Comparison of ENCODE assay signal across 28 cellular contexts in genomic region chr1:14390816-14391215, GRCh38.
DNase-seq lines count a peak whose midpoint lies in the region; ATAC-seq and TF ChIP-seq lines count a peak whose summit lies in the region.
"Had no signal": no experiment of that assay in that cellular context is flagged by ENCODE, and none has a peak within 500 bp of the region (broad histone marks: within the 10 kb centered on the region; RNA-seq: fewer than 3 reads in every experiment).

No MANE protein-coding gene starts in this region.

- H3K4me2 ChIP-seq in osteoblast (ENCODE audit: insufficient read depth, low read length), result no peak overlapping the region
- H3K4me2 ChIP-seq: BLaER1 treated with 17β-estradiol and CSF1 and Interleukin-3, amounts not matched to agents 10 nM and 100 nM; KMS-11 had no signal

- H3K36me3 ChIP-seq in SJCRH30, result no peaks in the 10 kb centered on the region
- H3K36me3 ChIP-seq in osteoblast (ENCODE audit: insufficient read depth, low read length), result no peaks in the 10 kb centered on the region
- H3K36me3 ChIP-seq: ascending aorta; BLaER1 treated with 17β-estradiol and CSF1 and Interleukin-3, amounts not matched to agents 10 nM and 100 nM; colonic mucosa; pancreas; Peyer's patch; upper lobe of right lung had no signal

- H3K4me1 ChIP-seq in SJCRH30 (no peaks in the 10 kb centered on the region), osteoblast (ENCODE audit: insufficient read depth, low read length) (no peaks in the 10 kb centered on the region)
- H3K4me1 ChIP-seq: ascending aorta; BLaER1 treated with 17β-estradiol and CSF1 and Interleukin-3, amounts not matched to agents 10 nM and 100 nM; colonic mucosa; pancreas; Peyer's patch; upper lobe of right lung had no signal

- H3K79me2 ChIP-seq in osteoblast (ENCODE audit: insufficient read depth, low read length), result no peaks in the 10 kb centered on the region

- H3K27ac ChIP-seq in SJCRH30 (no peak overlapping the region), osteoblast (ENCODE audit: low read depth, low read length) (no peak overlapping the region)
- H3K27ac ChIP-seq: ascending aorta; BLaER1 treated with 17β-estradiol and CSF1 and Interleukin-3, amounts not matched to agents 10 nM and 100 nM; colonic mucosa; epithelial cell of prostate; HL-60; KMS-11; pancreas; Peyer's patch; upper lobe of right lung had no signal

- DNase-seq in COLO668 (lab: John Stamatoyannopoulos, UW; ENCODE audit: unreplicated experiment), result peak; percentile 18
- DNase-seq in DMS79 treated with DMSO at 0.1 percent for 48 hours (lab: John Stamatoyannopoulos, UW), result peak; percentile 93
- peak; percentile 18 for DNase-seq in NCI-H2107 (lab: John Stamatoyannopoulos, UW)
- peak; percentile 11 to 45 for DNase-seq in SJCRH30
- no peak for DNase-seq in osteoblast (ENCODE audit: insufficient read length, low spot score, missing footprints)
- no peak for DNase-seq in activated T-cell treated with anti-CD3 and anti-CD28 coated beads for 4 hours
- DNase-seq: activated CD4-positive, alpha-beta T cell treated with anti-CD3 and anti-CD28 coated beads, Interleukin-2, amount 50 U/mL, for 48 hours; activated T-cell treated with anti-CD3 and anti-CD28 coated beads, Interleukin-2, amount 50 U/mL, for 72 hours; colonic mucosa; effector memory CD4-positive, alpha-beta T cell; glutamatergic neuron; mesenchymal stem cell; NCI-H1694 treated with DMSO at 0.1 percent for 48 hours; pancreas; Peyer's patch; retina; SIG-M5; small intestine; upper lobe of right lung had no signal

- no peaks in the 10 kb centered on the region for H3K27me3 ChIP-seq in SJCRH30
- H3K27me3 ChIP-seq in osteoblast (ENCODE audit: insufficient read depth, low read length), result no peaks in the 10 kb centered on the region
- H3K27me3 ChIP-seq: ascending aorta; BLaER1 treated with 17β-estradiol and CSF1 and Interleukin-3, amounts not matched to agents 10 nM and 100 nM; colonic mucosa; Peyer's patch had no signal

- TF ChIP-seq CTCF in osteoblast (IDR thresholded peaks at IDR 0.05; ENCODE audit: extremely low read depth, low read depth, low read length), result no peak

- H3K9me3 ChIP-seq in SJCRH30 (replicated peaks) (no peaks in the 10 kb centered on the region), osteoblast (ENCODE audit: low read depth, low read length) (no peaks in the 10 kb centered on the region)
- H3K9me3 ChIP-seq: ascending aorta, colonic mucosa, pancreas, Peyer's patch, upper lobe of right lung had no signal

- ATAC-seq in GM19328 (IDR thresholded peaks at IDR 0.05; ENCODE audit: unreplicated experiment) (no peak), HG02884 (IDR thresholded peaks at IDR 0.05; ENCODE audit: unreplicated experiment) (no peak)
- ATAC-seq: activated T-cell treated with anti-CD3 and anti-CD28 coated beads, Interleukin-2, amount 50 U/mL, for 72 hours; HCT116; left lobe of liver; pancreas; upper lobe of right lung had no signal

- no peaks in the 10 kb centered on the region for H4K20me1 ChIP-seq in osteoblast (ENCODE audit: insufficient read depth, low read length)
- H4K20me1 ChIP-seq: BLaER1 treated with 17β-estradiol and CSF1 and Interleukin-3, amounts not matched to agents 10 nM and 100 nM had no signal

- H3K4me3 ChIP-seq in SJCRH30 (no peak overlapping the region), osteoblast (ENCODE audit: insufficient read depth, low read length) (no peak overlapping the region)
- H3K4me3 ChIP-seq: ascending aorta; BLaER1 treated with 17β-estradiol and CSF1 and Interleukin-3, amounts not matched to agents 10 nM and 100 nM; colonic mucosa; pancreas; Peyer's patch; upper lobe of right lung had no signal

- H2AFZ ChIP-seq in osteoblast (ENCODE audit: low read length), result no peak overlapping the region

Comparison
In these comparisons a context has a peak if more than half of its experiments do, and no peak if none do; other contexts are left out.
1. DNase-seq: peak in COLO668 (single experiment), DMS79 treated with DMSO at 0.1 percent for 48 hours (single experiment), NCI-H2107 (single experiment) and SJCRH30 (2 of 2); none in osteoblast (single experiment) and activated T-cell treated with anti-CD3 and anti-CD28 coated beads for 4 hours (single experiment).